ENCODE assay signal across 1 cellular context in the genomic region with DNA sequence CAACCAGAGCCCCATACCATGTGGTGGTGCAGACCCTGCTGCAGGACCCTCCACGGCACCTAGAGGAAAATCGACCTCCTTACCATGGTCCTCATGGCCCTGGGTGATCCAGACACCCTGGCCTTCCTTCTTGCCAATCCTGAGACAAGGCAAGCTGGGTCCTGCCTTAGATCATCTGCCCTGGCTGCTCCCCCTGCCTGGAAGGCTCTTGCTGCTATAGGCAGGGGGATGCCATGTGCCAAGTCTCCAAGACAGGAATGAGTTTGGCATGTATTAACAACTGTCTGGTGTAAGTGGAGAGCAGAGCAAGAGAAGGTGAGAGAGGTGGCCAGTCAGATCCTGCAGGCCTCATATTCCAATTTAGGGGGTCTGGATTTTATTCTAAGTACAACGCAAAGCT.
TF ChIP-seq lines count a peak whose summit lies in the region.

No MANE protein-coding gene starts in this region.

TF ChIP-seq in SK-N-SH treated with all-trans-retinoic acid at 6 μM for 48 hours, 23 proteins besides CTCF, POLR2A, EP300 and RAD21 (continued from another document):
- TF ChIP-seq, protein P1, sequence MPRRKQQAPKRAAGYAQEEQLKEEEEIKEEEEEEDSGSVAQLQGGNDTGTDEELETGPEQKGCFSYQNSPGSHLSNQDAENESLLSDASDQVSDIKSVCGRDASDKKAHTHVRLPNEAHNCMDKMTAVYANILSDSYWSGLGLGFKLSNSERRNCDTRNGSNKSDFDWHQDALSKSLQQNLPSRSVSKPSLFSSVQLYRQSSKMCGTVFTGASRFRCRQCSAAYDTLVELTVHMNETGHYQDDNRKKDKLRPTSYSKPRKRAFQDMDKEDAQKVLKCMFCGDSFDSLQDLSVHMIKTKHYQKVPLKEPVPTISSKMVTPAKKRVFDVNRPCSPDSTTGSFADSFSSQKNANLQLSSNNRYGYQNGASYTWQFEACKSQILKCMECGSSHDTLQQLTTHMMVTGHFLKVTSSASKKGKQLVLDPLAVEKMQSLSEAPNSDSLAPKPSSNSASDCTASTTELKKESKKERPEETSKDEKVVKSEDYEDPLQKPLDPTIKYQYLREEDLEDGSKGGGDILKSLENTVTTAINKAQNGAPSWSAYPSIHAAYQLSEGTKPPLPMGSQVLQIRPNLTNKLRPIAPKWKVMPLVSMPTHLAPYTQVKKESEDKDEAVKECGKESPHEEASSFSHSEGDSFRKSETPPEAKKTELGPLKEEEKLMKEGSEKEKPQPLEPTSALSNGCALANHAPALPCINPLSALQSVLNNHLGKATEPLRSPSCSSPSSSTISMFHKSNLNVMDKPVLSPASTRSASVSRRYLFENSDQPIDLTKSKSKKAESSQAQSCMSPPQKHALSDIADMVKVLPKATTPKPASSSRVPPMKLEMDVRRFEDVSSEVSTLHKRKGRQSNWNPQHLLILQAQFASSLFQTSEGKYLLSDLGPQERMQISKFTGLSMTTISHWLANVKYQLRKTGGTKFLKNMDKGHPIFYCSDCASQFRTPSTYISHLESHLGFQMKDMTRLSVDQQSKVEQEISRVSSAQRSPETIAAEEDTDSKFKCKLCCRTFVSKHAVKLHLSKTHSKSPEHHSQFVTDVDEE (CRISPR knock-in tag; IDR thresholded peaks at IDR 0.05), result no peak
- TF ChIP-seq, protein P2, sequence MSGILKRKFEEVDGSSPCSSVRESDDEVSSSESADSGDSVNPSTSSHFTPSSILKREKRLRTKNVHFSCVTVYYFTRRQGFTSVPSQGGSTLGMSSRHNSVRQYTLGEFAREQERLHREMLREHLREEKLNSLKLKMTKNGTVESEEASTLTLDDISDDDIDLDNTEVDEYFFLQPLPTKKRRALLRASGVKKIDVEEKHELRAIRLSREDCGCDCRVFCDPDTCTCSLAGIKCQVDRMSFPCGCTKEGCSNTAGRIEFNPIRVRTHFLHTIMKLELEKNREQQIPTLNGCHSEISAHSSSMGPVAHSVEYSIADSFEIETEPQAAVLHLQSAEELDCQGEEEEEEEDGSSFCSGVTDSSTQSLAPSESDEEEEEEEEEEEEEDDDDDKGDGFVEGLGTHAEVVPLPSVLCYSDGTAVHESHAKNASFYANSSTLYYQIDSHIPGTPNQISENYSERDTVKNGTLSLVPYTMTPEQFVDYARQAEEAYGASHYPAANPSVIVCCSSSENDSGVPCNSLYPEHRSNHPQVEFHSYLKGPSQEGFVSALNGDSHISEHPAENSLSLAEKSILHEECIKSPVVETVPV (CRISPR knock-in tag; IDR thresholded peaks at IDR 0.05), result no peak
- no peak for TF ChIP-seq CSDC2 (CRISPR knock-in tag; IDR thresholded peaks at IDR 0.05)
- TF ChIP-seq, protein P3, sequence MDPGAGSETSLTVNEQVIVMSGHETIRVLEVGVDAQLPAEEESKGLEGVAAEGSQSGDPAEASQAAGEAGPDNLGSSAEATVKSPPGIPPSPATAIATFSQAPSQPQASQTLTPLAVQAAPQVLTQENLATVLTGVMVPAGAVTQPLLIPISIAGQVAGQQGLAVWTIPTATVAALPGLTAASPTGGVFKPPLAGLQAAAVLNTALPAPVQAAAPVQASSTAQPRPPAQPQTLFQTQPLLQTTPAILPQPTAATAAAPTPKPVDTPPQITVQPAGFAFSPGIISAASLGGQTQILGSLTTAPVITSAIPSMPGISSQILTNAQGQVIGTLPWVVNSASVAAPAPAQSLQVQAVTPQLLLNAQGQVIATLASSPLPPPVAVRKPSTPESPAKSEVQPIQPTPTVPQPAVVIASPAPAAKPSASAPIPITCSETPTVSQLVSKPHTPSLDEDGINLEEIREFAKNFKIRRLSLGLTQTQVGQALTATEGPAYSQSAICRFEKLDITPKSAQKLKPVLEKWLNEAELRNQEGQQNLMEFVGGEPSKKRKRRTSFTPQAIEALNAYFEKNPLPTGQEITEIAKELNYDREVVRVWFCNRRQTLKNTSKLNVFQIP (CRISPR knock-in tag; IDR thresholded peaks at IDR 0.05; ENCODE audit: borderline replicate concordance, low read depth), result no peak
- no peak for TF ChIP-seq TOX (CRISPR knock-in tag; IDR thresholded peaks at IDR 0.05; ENCODE audit: borderline replicate concordance)
- no peak for TF ChIP-seq ESRRG (CRISPR knock-in tag; IDR thresholded peaks at IDR 0.05)
